9 cellular contexts compared by ENCODE assay signal in the genomic region with DNA sequence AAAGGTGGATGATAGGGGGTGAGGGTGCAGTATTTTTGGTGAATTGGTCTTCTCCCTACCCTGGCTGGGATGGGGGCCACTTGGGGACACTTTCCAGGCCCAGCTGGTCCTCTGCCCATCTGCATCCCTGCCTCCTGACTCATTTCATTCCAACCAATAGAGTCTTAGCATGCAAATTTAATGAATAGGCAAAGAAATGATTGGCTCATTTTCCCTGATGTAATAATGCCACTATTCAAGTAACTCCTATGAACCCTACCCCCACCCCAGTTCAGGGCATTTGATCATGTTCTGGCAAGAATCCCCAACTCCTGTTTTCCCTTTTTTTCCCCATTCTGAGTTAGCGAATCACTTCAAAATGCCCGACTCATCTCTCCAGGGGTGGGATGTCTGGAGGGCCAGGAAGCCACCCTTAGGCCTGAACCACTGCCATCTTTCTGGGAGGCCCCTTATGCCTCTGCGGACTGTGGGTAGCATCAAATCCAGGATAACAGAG. TPM values are rescaled to one million over a fixed set of nuclear protein-coding genes. Genes with fewer than 3 reads are reported as not detected.
DNase-seq lines count a peak whose midpoint lies in the region; ATAC-seq, FAIRE-seq and TF ChIP-seq lines count a peak whose summit lies in the region.
"Had no signal": no experiment of that assay in that cellular context is flagged by ENCODE, and none has a peak within 500 bp of the region (broad histone marks: within the 10 kb centered on the region; RNA-seq: fewer than 3 reads in every experiment).

No MANE protein-coding gene starts in this region.

- H2AFZ ChIP-seq in MM.1S (ENCODE audit: low read length) = no peak overlapping the region

- H3K4me3 ChIP-seq in thyroid gland (replicated peaks in 1 of 3) (no peak overlapping the region), MM.1S (ENCODE audit: low read length) (no peak overlapping the region)
- H3K4me3 ChIP-seq: BLaER1 had no signal

- H3K36me3 Mint-ChIP-seq in T-cell = no peaks in the 10 kb centered on the region

- peaks cover 12 to 29% of the 10 kb centered on the region in 2 donors for H3K27me3 Mint-ChIP-seq in T-cell

- H3K9me3 ChIP-seq in thyroid gland = no peaks in the 10 kb centered on the region
- H3K9me3 ChIP-seq in MM.1S (replicated peaks; ENCODE audit: insufficient read depth, low read length) = no peaks in the 10 kb centered on the region
- H3K9me3 ChIP-seq: BLaER1 had no signal

- peak overlapping the region; percentile 18 to 65 (median 37) for H3K27ac ChIP-seq in thyroid gland
- no peak overlapping the region for H3K27ac ChIP-seq in MM.1S (ENCODE audit: low read length)
- H3K27ac ChIP-seq: BLaER1 had no signal

- 41 to 63% methylated on average over 3 of the region's 3 CpGs for WGBS in thyroid gland, 2 donors

- H3K27ac Mint-ChIP-seq in T-cell = no peak overlapping the region

- no peak for TF ChIP-seq CTCF in thyroid gland (IDR thresholded peaks at IDR 0.05)
- TF ChIP-seq CTCF in MM.1S (IDR thresholded peaks at IDR 0.05; ENCODE audit: low read length) = no peak

- H3K4me1 Mint-ChIP-seq in T-cell = no peaks in the 10 kb centered on the region

- H3K36me3 ChIP-seq in thyroid gland (no peaks in the 10 kb centered on the region), MM.1S (replicated peaks; ENCODE audit: insufficient read depth, low read length) (no peaks in the 10 kb centered on the region)
- H3K36me3 ChIP-seq: BLaER1 had no signal

- H3K9me2 ChIP-seq in MM.1S (replicated peaks; ENCODE audit: insufficient read depth, low read length) = no peaks in the 10 kb centered on the region

- H4K20me1 ChIP-seq in MM.1S (ENCODE audit: insufficient read depth, low read length) = no peaks in the 10 kb centered on the region
- H4K20me1 ChIP-seq: BLaER1 had no signal

- H3K79me2 ChIP-seq in MM.1S (ENCODE audit: low read length) = no peaks in the 10 kb centered on the region

- peak; percentile 93 for FAIRE-seq in TTC549 (lab: Jason Lieb, UNC)

- no peaks in the 10 kb centered on the region for H3F3A ChIP-seq in MM.1S (ENCODE audit: insufficient read depth, low read length)

- peaks cover 0 to 4% of the 10 kb centered on the region in 2 donors for H3K4me1 ChIP-seq in thyroid gland
- no peaks in the 10 kb centered on the region for H3K4me1 ChIP-seq in MM.1S (ENCODE audit: low read length)

- POLR2A ChIA-PET in T-cell (lab: Charles Lee) = no interaction called here

- H3K9me3 Mint-ChIP-seq in T-cell = no peaks in the 10 kb centered on the region

- peak; percentile 31 for ATAC-seq in left ventricle myocardium superior
- ATAC-seq in T-cell (replicated peaks in 1 of 4) = no peak

- H3K4me3 Mint-ChIP-seq in T-cell = no peak overlapping the region

- CTCF ChIA-PET in T-cell (lab: Charles Lee) = no interaction called here

- intact Hi-C loops in left ventricle myocardium superior (cut with micrococcal nuclease) (no loop called here), thyroid gland (cut with DNase I) (no loop called here)

- peak; percentile 25 for DNase-seq in NCI-H1436 (lab: John Stamatoyannopoulos, UW)
- DNase-seq in NCI-H1436 treated with DMSO at 0.1 percent for 48 hours (lab: John Stamatoyannopoulos, UW) = no peak
- DNase-seq in left ventricle myocardium superior = no peak
- DNase-seq in thyroid gland = no peak
- DNase-seq in T-cell = no peak
- no peak for DNase-seq in activated T-cell treated with anti-CD3 and anti-CD28 coated beads for 4 hours
- DNase-seq in MM.1S = no peak

- no peak overlapping the region for H3K9ac ChIP-seq in MM.1S (ENCODE audit: low read length)
- H3K9ac ChIP-seq: BLaER1 had no signal

- no peak for TF ChIP-seq POLR2A in thyroid gland (IDR thresholded peaks at IDR 0.05)

- H3K27me3 ChIP-seq in thyroid gland (no peaks in the 10 kb centered on the region), MM.1S (replicated peaks; ENCODE audit: insufficient read depth, low read length) (no peaks in the 10 kb centered on the region)
- H3K27me3 ChIP-seq: BLaER1 had no signal

- no peak overlapping the region for H3K4me2 ChIP-seq in MM.1S (ENCODE audit: low read depth, low read length)
- H3K4me2 ChIP-seq: BLaER1 had no signal

RNA-seq across cellular contexts. Expression of a gene that starts 56.7 kb away (rescaled TPM):
- total RNA-seq in left ventricle myocardium superior (17.2 TPM), thyroid gland (10 to 100 TPM; 23.4 to 76.2 (median 37.5) TPM), T-cell (1 to 10 TPM in 2 of 5 donors, under 1 TPM in 3; 0.23 to 3.0 (median 0.82) TPM)
